Comparison of ENCODE assay signal across 2 cellular contexts in genomic region chr19:35750167-35750566, GRCh38.
TF ChIP-seq lines count a peak whose summit lies in the region.

No MANE protein-coding gene starts in this region.

TF ChIP-seq in SK-N-SH, 30 proteins besides CTCF, POLR2A, EP300 and RAD21:
- no peak for TF ChIP-seq USF1 (IDR thresholded peaks at IDR 0.05; ENCODE audit: borderline replicate concordance, low read depth)
- TF ChIP-seq REST (IDR thresholded peaks at IDR 0.05; ENCODE audit: low read depth, low read length), result no peak
- TF ChIP-seq MAX (IDR thresholded peaks at IDR 0.05; ENCODE audit: low read depth), result no peak
- no peak for TF ChIP-seq CHD2 (IDR thresholded peaks at IDR 0.05; ENCODE audit: low read length, partially characterized antibody)
- TF ChIP-seq ELF1 (IDR thresholded peaks at IDR 0.05), result no peak
- TF ChIP-seq GATA2 (CRISPR knock-in tag; IDR thresholded peaks at IDR 0.05), result no peak
- TF ChIP-seq NFIC (IDR thresholded peaks at IDR 0.05; ENCODE audit: borderline replicate concordance), result no peak
- no peak for TF ChIP-seq GABPA (IDR thresholded peaks at IDR 0.05; ENCODE audit: low read depth)

TF ChIP-seq in SK-N-SH treated with all-trans-retinoic acid at 6 μM for 48 hours, 23 proteins besides CTCF, POLR2A, EP300 and RAD21 (continued from another document):
- no peak for TF ChIP-seq TSHZ2 (CRISPR knock-in tag; IDR thresholded peaks at IDR 0.05)
- TF ChIP-seq TCF4 (CRISPR knock-in tag; IDR thresholded peaks at IDR 0.05; ENCODE audit: borderline replicate concordance), result no peak
- no peak for TF ChIP-seq ISL1 (CRISPR knock-in tag; IDR thresholded peaks at IDR 0.05)
- TF ChIP-seq ZFP30 (CRISPR knock-in tag; IDR thresholded peaks at IDR 0.05), result no peak
- TF ChIP-seq OSR1 (CRISPR knock-in tag; IDR thresholded peaks at IDR 0.05), result no peak
- no peak for TF ChIP-seq ESRRG (CRISPR knock-in tag; IDR thresholded peaks at IDR 0.05)
- TF ChIP-seq PATZ1 (CRISPR knock-in tag; IDR thresholded peaks at IDR 0.05; ENCODE audit: borderline replicate concordance), result no peak
- TF ChIP-seq ZFP3 (CRISPR knock-in tag; IDR thresholded peaks at IDR 0.05), result no peak
- no peak for TF ChIP-seq ZNF8 (CRISPR knock-in tag; IDR thresholded peaks at IDR 0.05)
- TF ChIP-seq PPARA (CRISPR knock-in tag; IDR thresholded peaks at IDR 0.05; ENCODE audit: borderline replicate concordance), result no peak
- TF ChIP-seq GLIS3 (CRISPR knock-in tag; IDR thresholded peaks at IDR 0.05), result no peak
- no peak for TF ChIP-seq BACH2 (CRISPR knock-in tag; IDR thresholded peaks at IDR 0.05; ENCODE audit: borderline replicate concordance)
- no peak for TF ChIP-seq POU6F1 (CRISPR knock-in tag; IDR thresholded peaks at IDR 0.05; ENCODE audit: borderline replicate concordance, low read depth)
- TF ChIP-seq CSDC2 (CRISPR knock-in tag; IDR thresholded peaks at IDR 0.05), result no peak
